Comparison of ENCODE assay signal across 9 cellular contexts in the genomic region with DNA sequence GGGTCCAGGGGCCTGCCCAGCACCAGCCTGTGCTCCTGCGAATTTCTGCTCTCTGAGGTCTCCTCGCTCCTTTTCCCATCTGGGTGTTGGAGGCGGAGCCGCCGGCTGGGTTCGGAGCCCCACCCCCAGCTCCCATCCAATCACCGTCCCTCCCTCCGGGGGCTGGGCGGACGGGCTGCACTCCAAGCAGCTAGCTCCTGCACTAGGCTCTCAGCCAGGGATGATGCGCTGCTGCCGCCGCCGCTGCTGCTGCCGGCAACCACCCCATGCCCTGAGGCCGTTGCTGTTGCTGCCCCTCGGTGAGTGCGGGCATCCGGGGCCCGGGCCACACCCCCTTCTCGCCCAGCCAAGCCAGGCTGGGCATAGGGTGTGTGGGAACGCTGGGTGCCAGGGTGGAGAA. TPM values are rescaled to one million over a fixed set of nuclear protein-coding genes. Genes with fewer than 3 reads are reported as not detected.
DNase-seq lines count a peak whose midpoint lies in the region; ATAC-seq lines count a peak whose summit lies in the region.
"Had no signal": no experiment of that assay in that cellular context is flagged by ENCODE, and none has a peak within 500 bp of the region (broad histone marks: within the 10 kb centered on the region; RNA-seq: fewer than 3 reads in every experiment).

A gene (plus strand): TSS at position 202 of the 400 bp plus-strand sequence. CDS start 19 bp downstream, at position 221.

- ATAC-seq in GM18861 (IDR thresholded peaks at IDR 0.05; ENCODE audit: unreplicated experiment) = no peak
- no peak for ATAC-seq in HG03520 (IDR thresholded peaks at IDR 0.05; ENCODE audit: unreplicated experiment)

- H3K79me1 ChIP-seq in mesendoderm (ENCODE audit: low read length) = no peaks in the 10 kb centered on the region

- H3K18ac ChIP-seq in mesendoderm (ENCODE audit: low read length) = no peak within 1 kb of the TSS

- H2BK120ac ChIP-seq in mesendoderm (ENCODE audit: low read depth, low read length) = no peak within 1 kb of the TSS

- 22 to 54% methylated on average over 22 of the region's 22 CpGs for WGBS in esophagus, 2 donors
- no CpG with 5 or more reads among the region's 22 CpGs for WGBS in mesendoderm (ENCODE audit: extremely low coverage, insufficient coverage, low lambda C conversion rate)

- H3K27ac ChIP-seq in esophagus (ENCODE audit: low read depth in 2 of 2, low read length in 1 of 2) = peak within 1 kb of the TSS; percentile 11 to 55
- H3K27ac ChIP-seq in mesendoderm (ENCODE audit: low read depth, low read length) = no peak within 1 kb of the TSS

- H3K4me2 ChIP-seq in mesendoderm (ENCODE audit: low read length) = peak within 1 kb of the TSS; percentile 18

- no peak within 1 kb of the TSS for H2BK5ac ChIP-seq in mesendoderm (ENCODE audit: low read length)

- no peaks in the 10 kb centered on the region for H3K79me2 ChIP-seq in mesendoderm (ENCODE audit: control insufficient read depth, insufficient read depth, low read length)

- no peak within 1 kb of the TSS for H2BK15ac ChIP-seq in mesendoderm (replicated peaks; ENCODE audit: low read depth)

- no peak within 1 kb of the TSS for H2AK5ac ChIP-seq in mesendoderm (ENCODE audit: low read length)

- no peak within 1 kb of the TSS for H3K23ac ChIP-seq in mesendoderm (ENCODE audit: low read length)

- peak within 1 kb of the TSS; percentile 52 for H3K9ac ChIP-seq in mesendoderm (ENCODE audit: low read length)

- H3K4me1 ChIP-seq in esophagus (ENCODE audit: control insufficient read depth in 2 of 2, insufficient read depth in 2 of 2, low read length in 1 of 2) (peaks cover 2% of the 10 kb centered on the region in 2 donors), mesendoderm (ENCODE audit: control insufficient read depth, low read depth, low read length) (peaks cover 3% of the 10 kb centered on the region)
- H3K4me1 ChIP-seq: HAP-1 had no signal

- peak; percentile 95 for DNase-seq in EL
- peak; percentile 65 for DNase-seq in NCI-H82 treated with DMSO at 0.1 percent for 48 hours (lab: John Stamatoyannopoulos, UW; ENCODE audit: unreplicated experiment)
- DNase-seq in mesendoderm = peak; percentile 95
- DNase-seq in germinal center (ENCODE audit: low spot score) = no peak
- DNase-seq in NCI-H1930 (lab: John Stamatoyannopoulos, UW) = no peak

- H3K56ac ChIP-seq in mesendoderm (ENCODE audit: low read length) = peak within 1 kb of the TSS; percentile 64

- no peak within 1 kb of the TSS for H4K5ac ChIP-seq in mesendoderm (ENCODE audit: low read length)

- H3K36me3 ChIP-seq in esophagus (ENCODE audit: control insufficient read depth in 2 of 2, insufficient read depth in 2 of 2, low read length in 1 of 2) (peaks cover 30 to 48% of the 10 kb centered on the region in 2 donors), mesendoderm (ENCODE audit: control insufficient read depth, insufficient read depth, low read length) (peaks cover 15% of the 10 kb centered on the region)

- no peak within 1 kb of the TSS for H3K4ac ChIP-seq in mesendoderm (ENCODE audit: low read depth, low read length)

- no peak within 1 kb of the TSS for H4K8ac ChIP-seq in mesendoderm (ENCODE audit: low read depth, low read length)

- H3K9me3 ChIP-seq in esophagus (ENCODE audit: control insufficient read depth in 2 of 2, insufficient read depth in 1 of 2, low read depth in 1 of 2, low read length in 1 of 2) = no peaks in the 10 kb centered on the region
- H3K9me3 ChIP-seq: HAP-1 had no signal

- H3K27me3 ChIP-seq in esophagus (ENCODE audit: control insufficient read depth in 1 of 2, insufficient read depth in 2 of 2, low read length in 2 of 2) (no peaks in the 10 kb centered on the region), mesendoderm (ENCODE audit: insufficient read depth, low read length, poor library complexity) (no peaks in the 10 kb centered on the region)

- no peak within 1 kb of the TSS for H3K4me3 ChIP-seq in esophagus (ENCODE audit: low read depth in 1 of 2, low read length in 2 of 2)
- no peak within 1 kb of the TSS for H3K4me3 ChIP-seq in mesendoderm (ENCODE audit: low read length)
- H3K4me3 ChIP-seq: HAP-1 had no signal

RNA-seq across cellular contexts. Expression of the gene that starts here (rescaled TPM):
- 1 to 10 TPM in 1 of 2 donors, under 1 TPM in 1; 0.41 to 1.5 TPM for polyA plus RNA-seq in esophagus
- polyA plus RNA-seq in mesendoderm (2013, experiment 1 of 2) = 10.2 TPM
- polyA plus RNA-seq in mesendoderm (2013, experiment 2 of 2) = 10.3 TPM

Comparison
In these comparisons a context has a peak if more than half of its experiments do, and no peak if none do; other contexts are left out.
1. DNase-seq: peak in EL (single experiment), NCI-H82 treated with DMSO at 0.1 percent for 48 hours (single experiment) and mesendoderm (single experiment); none in germinal center (single experiment) and NCI-H1930 (0 of 2).